ENCODE assay signal across 8 cellular contexts in the genomic region with DNA sequence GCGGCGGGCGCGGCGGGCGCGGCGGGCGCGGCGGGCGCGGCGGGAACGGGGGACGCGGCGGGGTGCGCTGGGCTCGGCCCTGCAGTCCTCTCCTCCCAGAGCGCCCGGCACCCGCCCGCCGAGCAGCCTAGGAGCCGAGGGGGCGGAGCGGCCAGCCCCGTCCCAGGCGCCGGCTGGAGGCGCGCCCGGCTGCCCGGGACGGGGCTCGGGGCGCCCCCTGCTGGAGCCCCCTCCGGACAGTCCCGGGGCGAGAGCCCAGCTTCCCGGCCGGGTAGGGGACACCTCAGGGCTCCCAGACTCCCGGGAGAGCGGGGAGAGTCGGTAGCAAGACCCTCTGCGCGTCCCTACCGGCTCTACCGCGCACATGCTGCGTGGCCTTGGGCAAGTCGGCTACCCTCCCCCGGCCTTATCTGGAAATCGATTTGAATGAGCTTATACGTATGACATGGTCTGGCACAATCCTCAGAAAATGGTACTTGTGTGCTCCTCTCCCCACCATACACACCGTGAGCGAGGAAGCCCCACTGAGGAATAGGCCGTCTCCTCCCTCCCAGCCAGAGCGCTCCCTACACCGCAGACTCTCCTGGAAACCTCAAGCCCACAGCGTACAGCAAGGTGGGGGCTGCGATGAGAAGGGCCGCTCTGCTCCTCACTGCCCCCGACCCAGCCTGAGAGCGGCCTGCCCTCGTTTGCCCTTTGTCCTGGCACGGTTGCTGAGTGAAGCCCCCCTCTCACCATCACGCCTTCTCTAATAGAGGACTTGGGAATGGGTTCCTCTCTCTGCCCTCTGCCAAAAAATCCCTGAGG. TPM values are rescaled to one million over a fixed set of nuclear protein-coding genes. Genes with fewer than 3 reads are reported as not detected.
DNase-seq lines count a peak whose midpoint lies in the region; TF ChIP-seq lines count a peak whose summit lies in the region.

Gene DAPK2, minus strand, starts transcription at position 139 of the 807 bp plus-strand sequence. CDS start 6,224 bp downstream, outside the sequence.

- no peaks in the 10 kb centered on the region for H3K79me2 ChIP-seq in KMS-11 (ENCODE audit: insufficient read depth, low read depth)
- peaks cover 6% of the 10 kb centered on the region for H3K79me2 ChIP-seq in hepatocyte

- peak within 1 kb of the TSS; percentile 71 for H3K4me3 ChIP-seq in AG10803 (ENCODE audit: low read length)
- H3K4me3 ChIP-seq in KMS-11 (IDR thresholded peaks at IDR 0.05; ENCODE audit: insufficient read depth, low read depth, low read length): no peak within 1 kb of the TSS
- H3K4me3 ChIP-seq in astrocyte of the cerebellum (ENCODE audit: low read depth, low read length): peak within 1 kb of the TSS; percentile 46
- H3K4me3 ChIP-seq in hepatocyte: peak within 1 kb of the TSS; percentile 60
- peak within 1 kb of the TSS; percentile 65 to 70 for H3K4me3 ChIP-seq in vagina

- no peaks in the 10 kb centered on the region for H4K20me1 ChIP-seq in KMS-11 (ENCODE audit: insufficient read depth)
- H4K20me1 ChIP-seq in hepatocyte (ENCODE audit: insufficient read depth, poor library complexity, severe bottlenecking): no peaks in the 10 kb centered on the region

- no peak within 1 kb of the TSS for H3K9ac ChIP-seq in KMS-11

- peaks cover 4% of the 10 kb centered on the region for H3K4me1 ChIP-seq in KMS-11 (ENCODE audit: low read depth, poor library complexity, severe bottlenecking)
- peaks cover 18% of the 10 kb centered on the region for H3K4me1 ChIP-seq in hepatocyte (ENCODE audit: insufficient read depth)
- H3K4me1 ChIP-seq in vagina: peaks cover 41% of the 10 kb centered on the region

- H2AFZ ChIP-seq in KMS-11 (ENCODE audit: low read depth) (peak within 1 kb of the TSS; percentile 82), hepatocyte (peak within 1 kb of the TSS; percentile 80)

- H3K9me3 ChIP-seq in hepatocyte (ENCODE audit: low read depth) (no peaks in the 10 kb centered on the region), vagina (no peaks in the 10 kb centered on the region)

- H3K27me3 ChIP-seq in KMS-11 (ENCODE audit: insufficient read depth, low read depth): no peaks in the 10 kb centered on the region
- H3K27me3 ChIP-seq in hepatocyte: peaks cover 5% of the 10 kb centered on the region
- H3K27me3 ChIP-seq in vagina: no peaks in the 10 kb centered on the region

- intact Hi-C loops in vagina (cut with DNase I): loop anchor here (10.0 kb wide), 1 partner anchor 142 kb away; no protein-coding TSS in a partner anchor

- 10% methylated on average over 55 of the region's 69 CpGs for WGBS in hepatocyte (ENCODE audit: low lambda C conversion rate, missing lambda C conversion rate)

- H3K9me2 ChIP-seq in hepatocyte (replicated peaks; ENCODE audit: insufficient read depth): no peaks in the 10 kb centered on the region

- in situ Hi-C loops in astrocyte of the cerebellum (cut with HindIII; ENCODE audit: low sequenced_read_pairs): no loop called here

- H3K36me3 ChIP-seq in KMS-11 (ENCODE audit: insufficient read depth) (no peaks in the 10 kb centered on the region), hepatocyte (replicated peaks; ENCODE audit: insufficient read depth, low read depth) (no peaks in the 10 kb centered on the region), vagina (no peaks in the 10 kb centered on the region)

- H3K27ac ChIP-seq in KMS-11: no peak within 1 kb of the TSS
- no peak within 1 kb of the TSS for H3K27ac ChIP-seq in hepatocyte
- peak within 1 kb of the TSS; percentile 75 for H3K27ac ChIP-seq in vagina

- H3K4me2 ChIP-seq in KMS-11: peak within 1 kb of the TSS; percentile 66; the same call in 1 of the 2 replicates
- H3K4me2 ChIP-seq in hepatocyte: peak within 1 kb of the TSS; percentile 87

- TF ChIP-seq POLR2A in vagina (IDR thresholded peaks at IDR 0.05): no peak

- TF ChIP-seq CTCF in AG10803 (conservative IDR thresholded peaks at IDR 0.05; ENCODE audit: low read length): peak; percentile 43
- peak; percentile 69 for TF ChIP-seq CTCF in KMS-11 (conservative IDR thresholded peaks at IDR 0.05; ENCODE audit: low read depth, low read length)
- peak; percentile 57 for TF ChIP-seq CTCF in astrocyte of the cerebellum (IDR thresholded peaks at IDR 0.05; ENCODE audit: low read depth, low read length, missing control alignments)
- TF ChIP-seq CTCF in hepatocyte (IDR thresholded peaks at IDR 0.05; ENCODE audit: poor library complexity): peak; percentile 86
- TF ChIP-seq CTCF in vagina (IDR thresholded peaks at IDR 0.05): peak; percentile 72 to 94 (median 80)

- peak; percentile 58 for DNase-seq in AG10803 (ENCODE audit: low read depth)
- peak; percentile 89 for DNase-seq in GM19238 (ENCODE audit: insufficient read length, low spot score)
- DNase-seq in T-helper 9 cell: peak; percentile 60
- no peak for DNase-seq in astrocyte of the cerebellum (ENCODE audit: low read depth)
- DNase-seq in hepatocyte (ENCODE audit: low spot score): peak; percentile 91
- peak; percentile 75 for DNase-seq in retina
- no peak for DNase-seq in vagina (ENCODE audit: extremely low spot score in 2 of 2)

RNA-seq across cellular contexts. Expression of gene DAPK2, which starts in this region (rescaled TPM):
- 4.9 and 7.3 TPM in 2 replicates for total RNA-seq in hepatocyte
- 4.4 and 5.1 TPM in 2 replicates for polyA plus RNA-seq in hepatocyte
- total RNA-seq in vagina: 50.3 TPM

Comparison
In these comparisons a context has a peak if more than half of its experiments do, and no peak if none do; other contexts are left out.
1. DNase-seq: peak in AG10803 (single experiment), GM19238 (single experiment), T-helper 9 cell (single experiment), hepatocyte (single experiment) and retina (single experiment); none in astrocyte of the cerebellum (single experiment) and vagina (0 of 2).
2. Peak in every context shown above with its lines, with median percentiles within 50 percentile points of each other: CTCF ChIP-seq.